ENCODE assay signal across 16 cellular contexts in genomic region chr12:11728154-11728755, GRCh38.
DNase-seq lines count a peak whose midpoint lies in the region; ATAC-seq, FAIRE-seq and TF ChIP-seq lines count a peak whose summit lies in the region.
"Had no signal": no experiment of that assay in that cellular context is flagged by ENCODE, and none has a peak within 500 bp of the region (broad histone marks: within the 10 kb centered on the region; RNA-seq: fewer than 3 reads in every experiment).

No MANE protein-coding gene starts in this region.

- H3K36me3 ChIP-seq in BLaER1 treated with 17β-estradiol and CSF1 and Interleukin-3, amounts not matched to agents 10 nM and 100 nM, result peaks cover 17 to 76% (median 48%) of the 10 kb centered on the region in 11 experiments
- H3K36me3 ChIP-seq in DOHH2 (ENCODE audit: control insufficient read depth, low read length) (no peaks in the 10 kb centered on the region; the same call in 1 of the 2 replicates), pancreas (no peaks in the 10 kb centered on the region)

- H3K9me3 ChIP-seq in BLaER1 treated with 17β-estradiol and CSF1 and Interleukin-3, amounts not matched to agents 10 nM and 100 nM (replicated peaks in 1 of 11), result peaks cover 6 to 36% (median 19%) of the 10 kb centered on the region in 11 experiments; a peak in 19 of 22 replicates
- H3K9me3 ChIP-seq in DOHH2 (ENCODE audit: control insufficient read depth, insufficient read depth, low read length), result peaks cover 8% of the 10 kb centered on the region; the same call in 1 of the 2 replicates
- no peaks in the 10 kb centered on the region for H3K9me3 ChIP-seq in pancreas
- H3K9me3 ChIP-seq: testis had no signal

- no peaks in the 10 kb centered on the region for H3K27me3 Mint-ChIP-seq in activated T-helper 1 cell treated with anti-CD3 and anti-CD28 coated beads, Interleukin-12 subunit alpha, Interleukin-12 subunit beta, Interleukin-2, Interleukin-4 antibody, amounts not matched to agents 30 ng/mL and 10 ng/mL and 1 ng/mL, durations not matched to agents 14 hours and 24 hours and 36 hours (ENCODE audit: insufficient read depth)

- H3K27ac Mint-ChIP-seq in activated T-helper 1 cell treated with anti-CD3 and anti-CD28 coated beads, Interleukin-12 subunit alpha, Interleukin-12 subunit beta, Interleukin-2, Interleukin-4 antibody, amounts not matched to agents 30 ng/mL and 10 ng/mL and 1 ng/mL, durations not matched to agents 14 hours and 24 hours and 36 hours, result peak overlapping the region; percentile 40

- peaks cover 5% of the 10 kb centered on the region for H3K9me3 Mint-ChIP-seq in activated T-helper 1 cell treated with anti-CD3 and anti-CD28 coated beads, Interleukin-12 subunit alpha, Interleukin-12 subunit beta, Interleukin-2, Interleukin-4 antibody, amounts not matched to agents 30 ng/mL and 10 ng/mL and 1 ng/mL, durations not matched to agents 14 hours and 24 hours and 36 hours
- H3K9me3 Mint-ChIP-seq: brain, nephron had no signal

- no peak overlapping the region for H3K4me3 ChIP-seq in BLaER1 treated with 17β-estradiol and CSF1 and Interleukin-3, amounts not matched to agents 10 nM and 100 nM
- H3K4me3 ChIP-seq in DOHH2 (ENCODE audit: low read length) (peak overlapping the region; percentile 64), pancreas (no peak overlapping the region)
- H3K4me3 ChIP-seq: testis had no signal

- 36 to 46% methylated on average over 10 of the region's 10 CpGs for WGBS in pancreas, 2 donors

- H3K4me2 ChIP-seq in BLaER1 treated with 17β-estradiol and CSF1 and Interleukin-3, amounts not matched to agents 10 nM and 100 nM, result peak overlapping the region; percentile 43 to 84 (median 69); a peak in 20 of 22 replicates
- peak overlapping the region; percentile 87 for H3K4me2 ChIP-seq in DOHH2 (ENCODE audit: low read length)

- H3K4me1 ChIP-seq in BLaER1 treated with 17β-estradiol and CSF1 and Interleukin-3, amounts not matched to agents 10 nM and 100 nM, result peaks cover 87 to 100% (median 91%) of the 10 kb centered on the region in 10 experiments
- H3K4me1 ChIP-seq in DOHH2 (ENCODE audit: control insufficient read depth, low read length) (peaks cover 90% of the 10 kb centered on the region), pancreas (peaks cover 44 to 88% (median 64%) of the 10 kb centered on the region in 3 donors)

- peaks cover 12 to 100% (median 60%) of the 10 kb centered on the region in 11 experiments; a peak in 20 of 22 replicates for H4K20me1 ChIP-seq in BLaER1 treated with 17β-estradiol and CSF1 and Interleukin-3, amounts not matched to agents 10 nM and 100 nM
- H4K20me1 ChIP-seq in DOHH2 (ENCODE audit: control insufficient read depth, insufficient read depth, low read depth, low read length), result no peaks in the 10 kb centered on the region

- TF ChIP-seq CTCF in DOHH2 (IDR thresholded peaks at IDR 0.05; ENCODE audit: low read depth, low read length, poor library complexity, severe bottlenecking) (no peak), pancreas (IDR thresholded peaks at IDR 0.05) (no peak)

- H3F3A ChIP-seq in DOHH2 (ENCODE audit: control insufficient read depth, insufficient read depth), result peaks cover 27% of the 10 kb centered on the region

- no peaks in the 10 kb centered on the region for H3K79me2 ChIP-seq in DOHH2 (ENCODE audit: control insufficient read depth, low read length)

- no peak for DNase-seq in activated T-helper 1 cell treated with anti-CD3 and anti-CD28 coated beads, Interleukin-12 subunit alpha, Interleukin-12 subunit beta, Interleukin-2, Interleukin-4 antibody, amounts not matched to agents 30 ng/mL and 10 ng/mL and 1 ng/mL, durations not matched to agents 14 hours and 24 hours and 36 hours (ENCODE audit: low spot score)
- DNase-seq in pancreas (no peak), cerebellar nuclear complex (lab: John Stamatoyannopoulos, UW) (no peak), NCI-H128 (lab: John Stamatoyannopoulos, UW; ENCODE audit: unreplicated experiment) (no peak)
- DNase-seq: activated naive CD4-positive, alpha-beta T cell treated with Interleukin-2 at 50 U/mL for 16 hours; glutamatergic neuron; right cardiac atrium; stimulated activated CD4-positive, alpha-beta T cell treated with anti-CD3 and anti-CD28 coated beads, Interleukin-2, amount 100 ng/mL, for 24 hours; SW 1271; testis had no signal

- peaks cover 93% of the 10 kb centered on the region for H3K4me1 Mint-ChIP-seq in activated T-helper 1 cell treated with anti-CD3 and anti-CD28 coated beads, Interleukin-12 subunit alpha, Interleukin-12 subunit beta, Interleukin-2, Interleukin-4 antibody, amounts not matched to agents 30 ng/mL and 10 ng/mL and 1 ng/mL, durations not matched to agents 14 hours and 24 hours and 36 hours (ENCODE audit: low read depth)

- intact Hi-C loops in activated T-helper 1 cell treated with anti-CD3 and anti-CD28 coated beads, Interleukin-12 subunit alpha, Interleukin-12 subunit beta, Interleukin-2, Interleukin-4 antibody, amounts not matched to agents 30 ng/mL and 10 ng/mL and 1 ng/mL, durations not matched to agents 14 hours and 24 hours and 36 hours (cut with micrococcal nuclease), result no loop called here
- intact Hi-C loops in pancreas (cut with DNase I), result no loop called here

- no peak overlapping the region; a peak in 1 of 22 replicates for H3K9ac ChIP-seq in BLaER1 treated with 17β-estradiol and CSF1 and Interleukin-3, amounts not matched to agents 10 nM and 100 nM

- no peaks in the 10 kb centered on the region for H3K9me2 ChIP-seq in DOHH2 (replicated peaks; ENCODE audit: control insufficient read depth, low read length)

- H3K27ac ChIP-seq in BLaER1 treated with 17β-estradiol and CSF1 and Interleukin-3, amounts not matched to agents 10 nM and 100 nM, result peak overlapping the region in 7 of 11 experiments; percentile 10 to 57 (median 48); a peak in 9 of 22 replicates
- peak overlapping the region; percentile 79 for H3K27ac ChIP-seq in DOHH2 (ENCODE audit: low read depth, low read length)
- H3K27ac ChIP-seq in pancreas, result peak overlapping the region; percentile 49 to 86 (median 70)
- H3K27ac ChIP-seq: testis had no signal

- no peak for FAIRE-seq in pancreas (lab: Jason Lieb, UNC)

- ATAC-seq in pancreas, result peak in 2 of 4 donors; percentile 8 to 13
- ATAC-seq in HG02852 (IDR thresholded peaks at IDR 0.05; ENCODE audit: unreplicated experiment), result no peak
- ATAC-seq in HG03159 (IDR thresholded peaks at IDR 0.05; ENCODE audit: unreplicated experiment), result no peak
- ATAC-seq: right cardiac atrium had no signal

- H3K27me3 ChIP-seq in BLaER1 treated with 17β-estradiol and CSF1 and Interleukin-3, amounts not matched to agents 10 nM and 100 nM, result no peaks in the 10 kb centered on the region
- H3K27me3 ChIP-seq in DOHH2 (ENCODE audit: control insufficient read depth, low read length) (no peaks in the 10 kb centered on the region), pancreas (no peaks in the 10 kb centered on the region)
- H3K27me3 ChIP-seq: testis had no signal

- H3K36me3 Mint-ChIP-seq in activated T-helper 1 cell treated with anti-CD3 and anti-CD28 coated beads, Interleukin-12 subunit alpha, Interleukin-12 subunit beta, Interleukin-2, Interleukin-4 antibody, amounts not matched to agents 30 ng/mL and 10 ng/mL and 1 ng/mL, durations not matched to agents 14 hours and 24 hours and 36 hours (ENCODE audit: low read depth), result peaks cover 48% of the 10 kb centered on the region
- H3K36me3 Mint-ChIP-seq: brain had no signal

- no peak overlapping the region for H3K4me3 Mint-ChIP-seq in activated T-helper 1 cell treated with anti-CD3 and anti-CD28 coated beads, Interleukin-12 subunit alpha, Interleukin-12 subunit beta, Interleukin-2, Interleukin-4 antibody, amounts not matched to agents 30 ng/mL and 10 ng/mL and 1 ng/mL, durations not matched to agents 14 hours and 24 hours and 36 hours
- H3K4me3 Mint-ChIP-seq: brain, nephron had no signal
